11 cellular contexts compared by ENCODE assay signal in the genomic region with DNA sequence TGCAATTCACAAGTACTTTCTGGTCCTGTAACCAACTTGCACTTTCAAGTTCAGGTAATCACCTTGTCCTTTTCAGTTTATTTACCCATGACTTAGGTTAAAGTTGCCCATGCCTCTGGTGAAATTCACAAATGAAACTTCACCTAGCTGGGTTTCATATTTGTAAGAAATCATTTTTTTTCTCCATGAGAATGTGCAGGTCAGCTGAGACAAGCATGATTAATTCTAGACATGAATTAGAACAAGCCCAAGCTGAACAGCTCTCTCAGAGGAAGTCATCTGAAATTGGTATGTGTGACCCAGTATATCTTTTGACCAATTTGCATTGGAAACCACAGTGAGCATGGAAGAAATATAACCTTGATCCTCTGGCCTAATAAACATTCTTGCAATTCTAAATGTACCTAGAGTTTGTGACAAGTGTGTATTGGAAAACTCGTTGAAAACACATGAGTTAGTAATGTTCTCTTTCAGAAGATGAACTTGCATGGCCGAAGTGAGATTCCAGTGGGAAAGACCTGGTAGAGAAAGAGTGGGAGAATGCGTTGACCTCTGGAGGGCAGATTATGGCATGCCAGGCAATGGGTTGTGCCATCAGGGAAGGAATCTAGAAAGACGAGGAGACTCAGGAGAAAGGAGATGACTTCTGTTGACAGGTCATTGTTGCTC.
DNase-seq lines count a peak whose midpoint lies in the region; ATAC-seq and TF ChIP-seq lines count a peak whose summit lies in the region.
"Had no signal": no experiment of that assay in that cellular context is flagged by ENCODE, and none has a peak within 500 bp of the region (broad histone marks: within the 10 kb centered on the region; RNA-seq: fewer than 3 reads in every experiment).

No MANE protein-coding gene starts in this region.

- no peaks in the 10 kb centered on the region for H3K9me2 ChIP-seq in OCI-LY7 (ENCODE audit: insufficient read depth, low read length)

- H3K36me3 ChIP-seq in HEK293 (ENCODE audit: control insufficient read depth in 2 of 2, insufficient read depth in 1 of 2, low read length in 2 of 2) (no peaks in the 10 kb centered on the region), OCI-LY7 (ENCODE audit: insufficient read depth, low read length) (peaks cover 7% of the 10 kb centered on the region; the same call in 1 of the 2 replicates), skeletal muscle tissue (ENCODE audit: control insufficient read depth in 3 of 3, insufficient read depth in 3 of 3, low read length in 3 of 3) (no peaks in the 10 kb centered on the region), endodermal cell (ENCODE audit: control insufficient read depth, insufficient read depth, low read length) (no peaks in the 10 kb centered on the region)

- H3K79me2 ChIP-seq in OCI-LY7 (ENCODE audit: insufficient read depth, low read depth, low read length), result no peaks in the 10 kb centered on the region

- H3K27ac ChIP-seq in HEK293 (ENCODE audit: extremely low read depth, low read depth, low read length), result peak overlapping the region; percentile 82
- H3K27ac ChIP-seq in OCI-LY7 (ENCODE audit: low read depth, low read length, poor library complexity, severe bottlenecking), result peak overlapping the region; percentile 49
- peak overlapping the region; percentile 50 for H3K27ac ChIP-seq in skeletal muscle tissue (ENCODE audit: low read depth, low read length)
- H3K27ac ChIP-seq in endodermal cell (ENCODE audit: low read depth, low read length), result no peak overlapping the region
- H3K27ac ChIP-seq: HL-60 had no signal

- H3K9me3 ChIP-seq in HEK293 (ENCODE audit: control insufficient read depth, insufficient read depth, low read depth, low read length) (no peaks in the 10 kb centered on the region), OCI-LY7 (ENCODE audit: low read length) (peaks cover 4% of the 10 kb centered on the region; the same call in 1 of the 2 replicates), skeletal muscle tissue (ENCODE audit: control insufficient read depth in 3 of 3, low read length in 3 of 3) (no peaks in the 10 kb centered on the region), endodermal cell (ENCODE audit: control insufficient read depth, low read length) (peaks cover 16% of the 10 kb centered on the region)

- whole genome bisulfite sequencing in endodermal cell (ENCODE audit: insufficient coverage in 1 of 2, insufficient read length in 1 of 2), 2 experiments, result 93 to 95% methylated on average over 4 of the region's 4 CpGs

- H3K9me3 Mint-ChIP-seq in endodermal cell, result peaks cover 24% of the 10 kb centered on the region

- H3K9ac ChIP-seq in skeletal muscle tissue (ENCODE audit: low read depth in 1 of 3, low read length in 3 of 3), result no peak overlapping the region
- H3K9ac ChIP-seq in endodermal cell (ENCODE audit: extremely low read depth, low read length, poor library complexity, severe bottlenecking), result no peak overlapping the region

- intact Hi-C loops in OCI-LY7 (cut with micrococcal nuclease; ENCODE audit: unreplicated experiment), result no loop called here

- peak overlapping the region; percentile 65; the same call in 1 of the 2 replicates for H2AFZ ChIP-seq in OCI-LY7 (ENCODE audit: low read length)

- DNase-seq in OCI-LY7 (ENCODE audit: low spot score), result peak; percentile 62
- DNase-seq in midbrain (lab: John Stamatoyannopoulos, UW), result no peak
- DNase-seq in HUDEP-2 (lab: John Stamatoyannopoulos, UW; ENCODE audit: unreplicated experiment in 76 of 76), result no peak
- DNase-seq in endodermal cell, result no peak
- no peak for DNase-seq in Kasumi-1 (lab: John Stamatoyannopoulos, UW)
- DNase-seq: mammary epithelial cell; stimulated activated CD4-positive, alpha-beta T cell treated with anti-CD3 and anti-CD28 coated beads, Interleukin-4, amount 100 ng/mL, for 1 hour had no signal

- H3K27me3 Mint-ChIP-seq in endodermal cell (ENCODE audit: insufficient read depth), result no peaks in the 10 kb centered on the region

- H3K27me3 ChIP-seq in skeletal muscle tissue (ENCODE audit: control insufficient read depth in 3 of 3, insufficient read depth in 3 of 3, low read length in 3 of 3) (no peaks in the 10 kb centered on the region), endodermal cell (ENCODE audit: control insufficient read depth, insufficient read depth, low read length, poor library complexity, severe bottlenecking) (no peaks in the 10 kb centered on the region)

- peaks cover 19% of the 10 kb centered on the region for H3K4me1 ChIP-seq in HEK293 (ENCODE audit: control insufficient read depth, insufficient read depth, low read length)
- peaks cover 61% of the 10 kb centered on the region for H3K4me1 ChIP-seq in OCI-LY7 (ENCODE audit: insufficient read depth, low read length, poor library complexity, severe bottlenecking)
- H3K4me1 ChIP-seq in skeletal muscle tissue (ENCODE audit: control insufficient read depth in 3 of 3, insufficient read depth in 3 of 3, low read length in 3 of 3), result peaks cover 7 to 19% (median 11%) of the 10 kb centered on the region in 3 donors
- no peaks in the 10 kb centered on the region for H3K4me1 ChIP-seq in endodermal cell (ENCODE audit: control insufficient read depth, insufficient read depth, low read length)

- POLR2A ChIA-PET in HEK293 (lab: Yijun Ruan, JAX) (no interaction called here), OCI-LY7 (lab: Charles Lee) (interaction anchor here (0.6 to 2.8 kb wide), 11 partner anchors 11 to 487 kb away, joined by 3 to 15 read pairs (median 5); a partner anchor contains a TSS)

- H3K27ac Mint-ChIP-seq in endodermal cell, result no peak overlapping the region

- peaks cover 12% of the 10 kb centered on the region for H3K36me3 Mint-ChIP-seq in endodermal cell (ENCODE audit: low read depth)

- TF ChIP-seq CTCF in HEK293 (tag by site-specific recombination; IDR thresholded peaks at IDR 0.05) (no peak), OCI-LY7 (conservative IDR thresholded peaks at IDR 0.05; ENCODE audit: low read length) (no peak), endodermal cell (conservative IDR thresholded peaks at IDR 0.05) (no peak)

- no peaks in the 10 kb centered on the region for H4K20me1 ChIP-seq in OCI-LY7 (ENCODE audit: insufficient read depth, low read length)

- H3K4me2 ChIP-seq in OCI-LY7 (ENCODE audit: low read length), result peak overlapping the region; percentile 59

- CTCF ChIA-PET in HEK293 (lab: Yijun Ruan, JAX), result interaction anchor here (0.6 to 0.7 kb wide), 3 partner anchors 11 to 395 kb away, joined by 3 read pairs; no protein-coding TSS in a partner anchor
- CTCF ChIA-PET in OCI-LY7 (lab: Charles Lee; ENCODE audit: unreplicated experiment), result interaction anchor here (0.6 to 1.2 kb wide), 4 partner anchors 13 to 37 kb away, joined by 3 to 4 read pairs (median 4); no protein-coding TSS in a partner anchor

- H3K4me1 Mint-ChIP-seq in endodermal cell, result no peaks in the 10 kb centered on the region

- no TSS peak for BruUV-seq in OCI-LY7 (replicated peaks; lab: Mats Ljungman, UMichigan)

- H3K4me3 Mint-ChIP-seq in endodermal cell, result no peak overlapping the region

- peak; percentile 75 for ATAC-seq in GM18858 (IDR thresholded peaks at IDR 0.05; ENCODE audit: unreplicated experiment)

- H3K4me3 ChIP-seq in HEK293 (ENCODE audit: low read depth, low read length), result no peak overlapping the region
- peak overlapping the region; percentile 14 for H3K4me3 ChIP-seq in OCI-LY7 (ENCODE audit: low read depth, low read length, poor library complexity, severe bottlenecking)
- H3K4me3 ChIP-seq in skeletal muscle tissue (ENCODE audit: low read length in 3 of 3), result no peak overlapping the region
- H3K4me3 ChIP-seq in endodermal cell (ENCODE audit: low read length), result no peak overlapping the region

TF ChIP-seq in HEK293, 187 proteins besides CTCF, POLR2A, EP300 and RAD21 (continues in another document):
- TF ChIP-seq ZNF391 (tag by site-specific recombination; IDR thresholded peaks at IDR 0.05; ENCODE audit: borderline replicate concordance, low read depth) (no peak), SALL2 (tag by site-specific recombination; IDR thresholded peaks at IDR 0.05; ENCODE audit: borderline replicate concordance) (no peak), ZNF184 (tag by site-specific recombination; IDR thresholded peaks at IDR 0.05) (no peak), ZNF624 (tag by site-specific recombination; IDR thresholded peaks at IDR 0.05) (no peak), ZNF169 (tag by site-specific recombination; IDR thresholded peaks at IDR 0.05) (no peak), ZNF311 (tag by site-specific recombination; IDR thresholded peaks at IDR 0.05; ENCODE audit: borderline replicate concordance) (no peak), ZNF830 (tag by site-specific recombination; IDR thresholded peaks at IDR 0.05; ENCODE audit: low read depth) (no peak)
- TF ChIP-seq, protein P1, sequence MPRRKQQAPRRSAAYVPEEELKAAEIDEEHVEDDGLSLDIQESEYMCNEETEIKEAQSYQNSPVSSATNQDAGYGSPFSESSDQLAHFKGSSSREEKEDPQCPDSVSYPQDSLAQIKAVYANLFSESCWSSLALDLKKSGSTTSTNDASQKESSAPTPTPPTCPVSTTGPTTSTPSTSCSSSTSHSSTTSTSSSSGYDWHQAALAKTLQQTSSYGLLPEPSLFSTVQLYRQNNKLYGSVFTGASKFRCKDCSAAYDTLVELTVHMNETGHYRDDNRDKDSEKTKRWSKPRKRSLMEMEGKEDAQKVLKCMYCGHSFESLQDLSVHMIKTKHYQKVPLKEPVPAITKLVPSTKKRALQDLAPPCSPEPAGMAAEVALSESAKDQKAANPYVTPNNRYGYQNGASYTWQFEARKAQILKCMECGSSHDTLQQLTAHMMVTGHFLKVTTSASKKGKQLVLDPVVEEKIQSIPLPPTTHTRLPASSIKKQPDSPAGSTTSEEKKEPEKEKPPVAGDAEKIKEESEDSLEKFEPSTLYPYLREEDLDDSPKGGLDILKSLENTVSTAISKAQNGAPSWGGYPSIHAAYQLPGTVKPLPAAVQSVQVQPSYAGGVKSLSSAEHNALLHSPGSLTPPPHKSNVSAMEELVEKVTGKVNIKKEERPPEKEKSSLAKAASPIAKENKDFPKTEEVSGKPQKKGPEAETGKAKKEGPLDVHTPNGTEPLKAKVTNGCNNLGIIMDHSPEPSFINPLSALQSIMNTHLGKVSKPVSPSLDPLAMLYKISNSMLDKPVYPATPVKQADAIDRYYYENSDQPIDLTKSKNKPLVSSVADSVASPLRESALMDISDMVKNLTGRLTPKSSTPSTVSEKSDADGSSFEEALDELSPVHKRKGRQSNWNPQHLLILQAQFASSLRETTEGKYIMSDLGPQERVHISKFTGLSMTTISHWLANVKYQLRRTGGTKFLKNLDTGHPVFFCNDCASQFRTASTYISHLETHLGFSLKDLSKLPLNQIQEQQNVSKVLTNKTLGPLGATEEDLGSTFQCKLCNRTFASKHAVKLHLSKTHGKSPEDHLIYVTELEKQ (tag by site-specific recombination; IDR thresholded peaks at IDR 0.05; ENCODE audit: borderline replicate concordance), result no peak
